8 cellular contexts compared by ENCODE assay signal in the genomic region with DNA sequence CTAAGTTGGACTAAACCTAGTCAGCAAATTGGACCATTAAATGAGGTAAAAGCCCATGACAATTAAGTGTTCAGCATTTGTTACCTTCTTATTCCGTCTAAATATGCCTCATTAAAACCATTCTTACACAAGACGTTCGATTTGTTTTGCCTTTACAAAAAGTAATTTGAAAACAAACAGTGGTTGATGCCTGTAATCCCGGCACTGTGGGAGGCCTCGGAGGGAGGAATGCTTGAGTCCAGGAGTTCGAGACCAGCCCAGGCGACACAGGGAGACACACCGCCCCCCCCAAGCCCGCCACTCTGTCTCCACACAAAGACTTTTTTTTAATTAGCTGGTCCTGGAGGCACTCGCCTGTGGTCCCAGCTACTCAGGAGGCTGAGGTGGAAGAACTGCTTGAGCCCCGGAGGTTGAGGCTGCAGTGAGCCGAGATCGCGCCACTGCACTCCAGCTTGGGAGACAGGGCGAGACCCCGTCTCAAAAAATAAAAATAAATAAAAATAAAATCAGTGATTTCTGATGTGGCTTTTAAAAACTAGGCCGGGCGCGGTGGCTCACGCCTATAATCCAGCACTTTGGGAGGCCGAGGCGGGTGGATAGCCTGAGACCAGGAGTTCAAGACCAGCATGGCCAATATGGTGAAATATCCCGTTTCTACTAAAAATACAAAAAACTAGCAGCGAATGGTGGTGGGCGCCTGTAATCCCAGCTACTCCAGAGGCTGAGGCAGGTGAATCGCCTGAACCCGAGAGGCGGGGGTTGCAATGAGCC. TPM values are rescaled to one million over a fixed set of nuclear protein-coding genes. Genes with fewer than 3 reads are reported as not detected.
DNase-seq lines count a peak whose midpoint lies in the region; ATAC-seq and TF ChIP-seq lines count a peak whose summit lies in the region.

No MANE protein-coding gene starts in this region.

- H3K4me3 Mint-ChIP-seq in activated CD4-positive, alpha-beta T cell treated with anti-CD3 and anti-CD28 coated beads, Interleukin-2, amount 10 ng/mL, durations not matched to agents 7 days and 5 days: peak overlapping the region; percentile 98

- ATAC-seq in GM19452 (IDR thresholded peaks at IDR 0.05; ENCODE audit: unreplicated experiment): no peak

- no peaks in the 10 kb centered on the region for H3K36me3 ChIP-seq in parathyroid adenoma (ENCODE audit: control insufficient read depth, insufficient read depth, low read length)

- H3K4me1 Mint-ChIP-seq in activated CD4-positive, alpha-beta T cell treated with anti-CD3 and anti-CD28 coated beads, Interleukin-2, amount 10 ng/mL, durations not matched to agents 7 days and 5 days: peaks cover 44% of the 10 kb centered on the region

- peak overlapping the region; percentile 91 for H3K4me2 ChIP-seq in parathyroid adenoma (ENCODE audit: low read length)

- DNase-seq in stimulated activated CD4-positive, alpha-beta T cell treated with anti-CD3 and anti-CD28 coated beads, Interleukin-1b, Interleukin-23, amount 100 ng/mL, for 48 hours: peak; percentile 6
- DNase-seq in stimulated activated CD4-positive, alpha-beta T cell treated with anti-CD3 and anti-CD28 coated beads, Interleukin-2, amount 100 ng/mL, for 48 hours: no peak
- DNase-seq in activated CD4-positive, alpha-beta T cell treated with anti-CD3 and anti-CD28 coated beads, Interleukin-2, amount 10 ng/mL, durations not matched to agents 7 days and 5 days: no peak
- DNase-seq in foreskin fibroblast (no peak), NOMO-1 treated with DMSO at 0.1 percent for 48 hours (lab: John Stamatoyannopoulos, UW; ENCODE audit: unreplicated experiment) (no peak), globus pallidus (ENCODE audit: low spot score) (no peak)

- peaks cover 7% of the 10 kb centered on the region for H3K4me1 ChIP-seq in parathyroid adenoma

- H3K36me3 Mint-ChIP-seq in activated CD4-positive, alpha-beta T cell treated with anti-CD3 and anti-CD28 coated beads, Interleukin-2, amount 10 ng/mL, durations not matched to agents 7 days and 5 days (ENCODE audit: low read depth): peaks cover 21% of the 10 kb centered on the region

- H3K79me2 ChIP-seq in parathyroid adenoma: peaks cover 34% of the 10 kb centered on the region

- peak overlapping the region; percentile 88 for H2AFZ ChIP-seq in parathyroid adenoma

- peak overlapping the region; percentile 92 for H3K27ac ChIP-seq in parathyroid adenoma

- no peak for TF ChIP-seq CTCF in foreskin fibroblast (IDR thresholded peaks at IDR 0.05; ENCODE audit: low read depth, low read length)
- no peak for TF ChIP-seq CTCF in parathyroid adenoma (IDR thresholded peaks at IDR 0.05)

- no peaks in the 10 kb centered on the region for H3K27me3 ChIP-seq in parathyroid adenoma (ENCODE audit: control insufficient read depth, insufficient read depth, low read length)

- POLR2A ChIA-PET in activated CD4-positive, alpha-beta T cell treated with anti-CD3 and anti-CD28 coated beads, Interleukin-2, amount 10 ng/mL, durations not matched to agents 7 days and 5 days (lab: Charles Lee): interaction anchor here (0.6 to 0.8 kb wide), 5 partner anchors 74 to 496 kb away, joined by 3 to 9 read pairs (median 4); a partner anchor contains a TSS

- H3K27me3 Mint-ChIP-seq in activated CD4-positive, alpha-beta T cell treated with anti-CD3 and anti-CD28 coated beads, Interleukin-2, amount 10 ng/mL, durations not matched to agents 7 days and 5 days: no peaks in the 10 kb centered on the region

- peak overlapping the region; percentile 96 for H3K27ac Mint-ChIP-seq in activated CD4-positive, alpha-beta T cell treated with anti-CD3 and anti-CD28 coated beads, Interleukin-2, amount 10 ng/mL, durations not matched to agents 7 days and 5 days

- CTCF ChIA-PET in activated CD4-positive, alpha-beta T cell treated with anti-CD3 and anti-CD28 coated beads, Interleukin-2, amount 10 ng/mL, durations not matched to agents 7 days and 5 days (lab: Charles Lee): interaction anchor here (0.6 to 1.3 kb wide), 8 partner anchors 25 to 1423 kb away, joined by 3 to 4 read pairs (median 3); no protein-coding TSS in a partner anchor

- H3K9me3 ChIP-seq in parathyroid adenoma (ENCODE audit: control insufficient read depth, low read length): no peaks in the 10 kb centered on the region

- no peak overlapping the region for H3K9ac ChIP-seq in parathyroid adenoma

- H3K4me3 ChIP-seq in foreskin fibroblast (ENCODE audit: low read depth in 1 of 2, low read length in 2 of 2) (peak overlapping the region; percentile 100), parathyroid adenoma (ENCODE audit: low read depth, low read length) (peak overlapping the region; percentile 88)

- H3K9me3 Mint-ChIP-seq in activated CD4-positive, alpha-beta T cell treated with anti-CD3 and anti-CD28 coated beads, Interleukin-2, amount 10 ng/mL, durations not matched to agents 7 days and 5 days: peaks cover 2% of the 10 kb centered on the region

RNA-seq across cellular contexts. Expression of a gene that starts 0.9 kb away (rescaled TPM):
- total RNA-seq in activated CD4-positive, alpha-beta T cell treated with anti-CD3 and anti-CD28 coated beads, Interleukin-2, amount 10 ng/mL, durations not matched to agents 7 days and 5 days: 100 to 1,000 TPM; 385 to 474 TPM

RNA-seq across cellular contexts. Expression of a gene that starts 44.5 kb away (rescaled TPM):
- 1 to 10 TPM in 1 of 2 experiments, under 1 TPM in 1; 0.92 to 1.8 TPM for total RNA-seq in activated CD4-positive, alpha-beta T cell treated with anti-CD3 and anti-CD28 coated beads, Interleukin-2, amount 10 ng/mL, durations not matched to agents 7 days and 5 days

RNA-seq across cellular contexts. Expression of a gene that starts 56.5 kb away (rescaled TPM):
- total RNA-seq in activated CD4-positive, alpha-beta T cell treated with anti-CD3 and anti-CD28 coated beads, Interleukin-2, amount 10 ng/mL, durations not matched to agents 7 days and 5 days: 1 to 10 TPM in 1 of 2 experiments, under 1 TPM in 1; 0.65 to 1.3 TPM
